ENCODE assay signal across 8 cellular contexts in the genomic region with DNA sequence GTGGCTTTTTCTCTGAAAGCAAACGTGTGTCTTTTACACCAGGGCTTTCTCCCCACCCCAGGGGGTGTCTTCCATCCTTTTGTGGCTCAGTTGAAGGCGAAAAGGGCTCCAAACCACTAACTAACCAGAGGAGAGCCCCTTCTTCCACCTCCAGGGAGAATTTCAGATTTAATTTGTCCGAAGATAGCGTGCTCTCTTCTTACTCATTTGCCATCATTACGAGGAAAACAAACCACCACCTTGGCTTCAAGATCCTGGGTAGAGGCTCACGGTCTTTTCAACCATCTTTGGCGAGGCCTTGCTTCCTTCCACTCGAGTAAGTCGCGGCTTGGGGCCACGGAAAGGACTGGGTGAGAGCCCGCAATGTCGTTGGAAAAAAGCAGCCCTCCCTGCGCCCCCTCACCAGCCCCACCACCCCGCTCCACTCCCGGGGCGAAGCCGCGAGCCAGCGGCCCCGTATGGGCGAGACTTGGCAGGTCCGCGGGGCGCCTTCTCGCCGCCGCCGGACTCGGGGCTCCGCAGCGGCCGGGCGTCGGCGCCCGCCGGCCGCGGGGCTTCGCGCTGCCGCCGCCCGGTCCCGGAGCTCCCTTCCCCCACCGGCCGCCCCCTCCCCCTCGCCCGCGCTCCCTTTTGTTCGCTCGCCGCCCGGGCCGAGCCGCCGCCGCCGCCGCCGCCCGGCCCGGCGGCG. TPM values are rescaled to one million over a fixed set of nuclear protein-coding genes. Genes with fewer than 3 reads are reported as not detected.
A peak's percentile ranks its signal among the peaks of the same experiment; 100 is the strongest.
DNase-seq lines count a peak whose midpoint lies in the region; ATAC-seq and TF ChIP-seq lines count a peak whose summit lies in the region.

No MANE protein-coding gene starts in this region.

- no peak for TF ChIP-seq CTCF in WERI-Rb-1 (IDR thresholded peaks at IDR 0.05; ENCODE audit: low read depth, low read length)
- no peak for TF ChIP-seq CTCF in endothelial cell (IDR thresholded peaks at IDR 0.05; ENCODE audit: unreplicated experiment)
- no peak for TF ChIP-seq CTCF in upper lobe of left lung (IDR thresholded peaks at IDR 0.05)

- H3K27me3 Mint-ChIP-seq in endothelial cell (ENCODE audit: unreplicated experiment), result peaks cover 25% of the 10 kb centered on the region

- peaks cover 30% of the 10 kb centered on the region for H3K36me3 ChIP-seq in WERI-Rb-1
- H3K36me3 ChIP-seq in muscle layer of colon (ENCODE audit: insufficient read depth, low read length), result peaks cover 10% of the 10 kb centered on the region
- peaks cover 0 to 6% (median 2%) of the 10 kb centered on the region in 4 donors for H3K36me3 ChIP-seq in upper lobe of left lung

- peak overlapping the region; percentile 92 for H3K9ac ChIP-seq in muscle layer of colon (ENCODE audit: low read length)

- TF ChIP-seq EP300 in upper lobe of left lung (IDR thresholded peaks at IDR 0.05), result no peak

- WGBS in upper lobe of left lung, 2 donors, result 14 to 23% methylated on average over 13 to 14 of the region's 66 CpGs

- peak; percentile 15 for DNase-seq in NCI-H1694 (lab: John Stamatoyannopoulos, UW)
- DNase-seq in NCI-H1694 treated with DMSO at 0.1 percent for 48 hours (lab: John Stamatoyannopoulos, UW), result no peak
- peak; percentile 42 for DNase-seq in WERI-Rb-1
- peak; percentile 22 for DNase-seq in endothelial cell (ENCODE audit: low spot score)
- DNase-seq in upper lobe of left lung, result peak in 1 of 2 donors; percentile 89
- DNase-seq in iPS-NIHi7 (ENCODE audit: extremely low spot score), result no peak

- no peaks in the 10 kb centered on the region for H3K27me3 ChIP-seq in WERI-Rb-1 (ENCODE audit: insufficient read depth, low read depth, severe bottlenecking)
- H3K27me3 ChIP-seq in muscle layer of colon (ENCODE audit: control insufficient read depth in 1 of 2, insufficient read depth in 2 of 2, low read length in 2 of 2), result no peaks in the 10 kb centered on the region
- H3K27me3 ChIP-seq in upper lobe of left lung, result peaks cover 0 to 2% (median 0%) of the 10 kb centered on the region in 4 donors

- peaks cover 84% of the 10 kb centered on the region for H3K4me1 Mint-ChIP-seq in endothelial cell (ENCODE audit: unreplicated experiment)

- H3K4me3 ChIP-seq in WERI-Rb-1 (ENCODE audit: low read depth, low read length), result peak overlapping the region; percentile 62
- peak overlapping the region; percentile 38 to 76 for H3K4me3 ChIP-seq in muscle layer of colon (ENCODE audit: low read depth in 1 of 2, low read length in 2 of 2)
- H3K4me3 ChIP-seq in upper lobe of left lung, result peak overlapping the region in 3 of 4 donors; percentile 50 to 58 (median 54)

- H3K27ac Mint-ChIP-seq in endothelial cell (ENCODE audit: unreplicated experiment), result peak overlapping the region; percentile 98

- ATAC-seq in HG03342 (IDR thresholded peaks at IDR 0.05; ENCODE audit: unreplicated experiment), result peak; percentile 37
- ATAC-seq in upper lobe of left lung (ENCODE audit: low FRiP score in 2 of 2), result peak in 1 of 2 donors; percentile 30

- H3K9me3 ChIP-seq in WERI-Rb-1 (ENCODE audit: severe bottlenecking), result peaks cover 3% of the 10 kb centered on the region
- H3K9me3 ChIP-seq in muscle layer of colon (ENCODE audit: low read length), result no peaks in the 10 kb centered on the region
- H3K9me3 ChIP-seq in upper lobe of left lung, result no peaks in the 10 kb centered on the region

- TF ChIP-seq POLR2A in upper lobe of left lung (IDR thresholded peaks at IDR 0.05), result no peak

- peak overlapping the region; percentile 90 for H3K4me3 Mint-ChIP-seq in endothelial cell (ENCODE audit: unreplicated experiment)

- H3K27ac ChIP-seq in WERI-Rb-1, result peak overlapping the region; percentile 98
- H3K27ac ChIP-seq in muscle layer of colon (ENCODE audit: low read depth, low read length), result peak overlapping the region; percentile 89
- peak overlapping the region; percentile 93 to 99 (median 96) for H3K27ac ChIP-seq in upper lobe of left lung

- H3K36me3 Mint-ChIP-seq in endothelial cell (ENCODE audit: low read depth, unreplicated experiment), result peaks cover 19% of the 10 kb centered on the region

- peaks cover 84% of the 10 kb centered on the region for H3K4me1 ChIP-seq in muscle layer of colon (ENCODE audit: insufficient read depth, low read length)
- H3K4me1 ChIP-seq in upper lobe of left lung, result peaks cover 38 to 81% (median 51%) of the 10 kb centered on the region in 4 donors

- H3K9me3 Mint-ChIP-seq in endothelial cell (ENCODE audit: unreplicated experiment), result no peaks in the 10 kb centered on the region

RNA-seq across cellular contexts. Expression of a gene that starts 1.7 kb away (rescaled TPM):
- 178 TPM for total RNA-seq in endothelial cell (ENCODE audit: unreplicated experiment)
- 10 to 100 TPM; 35.6 to 76.5 (median 42.9) TPM for total RNA-seq in upper lobe of left lung

Comparison
In these comparisons a context has a peak if more than half of its experiments do, and no peak if none do; other contexts are left out.
1. DNase-seq: peak in NCI-H1694 (single experiment), WERI-Rb-1 (single experiment) and endothelial cell (single experiment); none in NCI-H1694 treated with DMSO at 0.1 percent for 48 hours (single experiment) and iPS-NIHi7 (single experiment).
2. Peak in every context shown above with its lines, with median percentiles within 50 percentile points of each other: H3K27ac ChIP-seq and H3K4me3 ChIP-seq.